In genomic region chr11:33417121-33417520, GRCh38 we compare ENCODE assay signal across 27 cellular contexts.
"Had no signal": no experiment of that assay in that cellular context is flagged by ENCODE, and none has a peak within 500 bp of the region (broad histone marks: within the 10 kb centered on the region; RNA-seq: fewer than 3 reads in every experiment).

No MANE protein-coding gene starts in this region.

- H3K4me3 ChIP-seq: colonic mucosa, coronary artery, dorsolateral prefrontal cortex, esophagus squamous epithelium, gastrocnemius medialis, gastroesophageal sphincter, heart left ventricle, heart right ventricle had no signal

- DNase-seq: colonic mucosa; cortex of kidney; dermis blood vessel endothelial cell; dorsolateral prefrontal cortex; effector CD4-positive, alpha-beta T cell; effector CD8-positive, alpha-beta T cell; effector memory CD4-positive, alpha-beta T cell; effector memory CD8-positive, alpha-beta T cell; endodermal cell; erythroblast; esophagus squamous epithelium; foreskin fibroblast; foreskin keratinocyte; foreskin melanocyte; gastrocnemius medialis; glutamatergic neuron; heart left ventricle; heart right ventricle had no signal

- ATAC-seq: effector memory CD8-positive, alpha-beta T cell; esophagus mucosa; foreskin keratinocyte; gastrocnemius medialis; gastroesophageal sphincter; heart left ventricle; heart right ventricle had no signal

- H3K4me3 Mint-ChIP-seq: dendritic cell treated with granulocyte-macrophage colony-stimulating factor and Interleukin-4, amounts not matched to agents 40 ng/mL and 50 ng/mL, for 4 days; effector memory CD8-positive, alpha-beta T cell; endodermal cell had no signal

- FAIRE-seq: colon, endometrium, endothelial cell of umbilical vein, frontal cortex had no signal

- H3K4me1 ChIP-seq: colonic mucosa, esophagus squamous epithelium, foreskin keratinocyte, gastrocnemius medialis, gastroesophageal sphincter, heart left ventricle, heart right ventricle had no signal

- H3K9me3 Mint-ChIP-seq: dendritic cell treated with granulocyte-macrophage colony-stimulating factor and Interleukin-4, amounts not matched to agents 40 ng/mL and 50 ng/mL, for 4 days; effector memory CD8-positive, alpha-beta T cell; endodermal cell had no signal

- H3K27ac ChIP-seq: colonic mucosa, coronary artery, dorsolateral prefrontal cortex, epithelial cell of prostate, esophagus squamous epithelium, foreskin keratinocyte, gastrocnemius medialis, gastroesophageal sphincter, heart left ventricle, heart right ventricle had no signal

- H3K9me3 ChIP-seq: colonic mucosa, esophagus squamous epithelium, gastrocnemius medialis, gastroesophageal sphincter, heart left ventricle, heart right ventricle had no signal

- H3K27ac Mint-ChIP-seq: dendritic cell treated with granulocyte-macrophage colony-stimulating factor and Interleukin-4, amounts not matched to agents 40 ng/mL and 50 ng/mL, for 4 days; effector memory CD8-positive, alpha-beta T cell; endodermal cell had no signal

- H3K27me3 ChIP-seq: colonic mucosa, foreskin keratinocyte, gastrocnemius medialis had no signal

- H3K36me3 ChIP-seq: colonic mucosa, esophagus squamous epithelium, gastrocnemius medialis, gastroesophageal sphincter, heart left ventricle, heart right ventricle had no signal
